ENCODE assay signal across 1 cellular context in genomic region chr17:27526603-27527002, GRCh38.
TF ChIP-seq lines count a peak whose summit lies in the region.

No MANE protein-coding gene starts in this region.

TF ChIP-seq in K562, 482 proteins besides CTCF, POLR2A, EP300 and RAD21 (continued from another document and continues in another):
- no peak for TF ChIP-seq USF1 (CRISPR knock-in tag; IDR thresholded peaks at IDR 0.05)
- no peak for TF ChIP-seq ZNF561 (CRISPR knock-in tag; conservative IDR thresholded peaks at IDR 0.05)
- no peak for TF ChIP-seq NCOA4 (IDR thresholded peaks at IDR 0.05; ENCODE audit: partially characterized antibody)
- TF ChIP-seq FIP1L1 (IDR thresholded peaks at IDR 0.05; ENCODE audit: low read depth, low read length, poor library complexity, severe bottlenecking): no peak
- TF ChIP-seq NR4A1 (CRISPR knock-in tag; IDR thresholded peaks at IDR 0.05): no peak
- no peak for TF ChIP-seq NR4A1 (tag; IDR thresholded peaks at IDR 0.05)
- TF ChIP-seq GTF2A2 (tag; IDR thresholded peaks at IDR 0.05): no peak
- peak; percentile 60; the same call in 1 of the 2 replicates for TF ChIP-seq VEZF1 (CRISPR knock-in tag; IDR thresholded peaks at IDR 0.05)
- TF ChIP-seq ZBTB8A (IDR thresholded peaks at IDR 0.05; ENCODE audit: partially characterized antibody): no peak
- TF ChIP-seq KDM2B (CRISPR knock-in tag; IDR thresholded peaks at IDR 0.05): no peak
- no peak for TF ChIP-seq ZNF224 (CRISPR knock-in tag; IDR thresholded peaks at IDR 0.05)
- TF ChIP-seq GMEB1 (CRISPR knock-in tag; IDR thresholded peaks at IDR 0.05): no peak
- no peak for TF ChIP-seq MTF1 (CRISPR knock-in tag; IDR thresholded peaks at IDR 0.05; ENCODE audit: borderline replicate concordance)
- peak; percentile 34; the same call in 1 of the 2 replicates for TF ChIP-seq FOXM1 (IDR thresholded peaks at IDR 0.05; ENCODE audit: low read depth)
- no peak for TF ChIP-seq FOXM1 (CRISPR knock-in tag; IDR thresholded peaks at IDR 0.05; ENCODE audit: low read depth)
- TF ChIP-seq KAT7 (CRISPR knock-in tag; IDR thresholded peaks at IDR 0.05; ENCODE audit: borderline replicate concordance): no peak
- TF ChIP-seq, protein P1, sequence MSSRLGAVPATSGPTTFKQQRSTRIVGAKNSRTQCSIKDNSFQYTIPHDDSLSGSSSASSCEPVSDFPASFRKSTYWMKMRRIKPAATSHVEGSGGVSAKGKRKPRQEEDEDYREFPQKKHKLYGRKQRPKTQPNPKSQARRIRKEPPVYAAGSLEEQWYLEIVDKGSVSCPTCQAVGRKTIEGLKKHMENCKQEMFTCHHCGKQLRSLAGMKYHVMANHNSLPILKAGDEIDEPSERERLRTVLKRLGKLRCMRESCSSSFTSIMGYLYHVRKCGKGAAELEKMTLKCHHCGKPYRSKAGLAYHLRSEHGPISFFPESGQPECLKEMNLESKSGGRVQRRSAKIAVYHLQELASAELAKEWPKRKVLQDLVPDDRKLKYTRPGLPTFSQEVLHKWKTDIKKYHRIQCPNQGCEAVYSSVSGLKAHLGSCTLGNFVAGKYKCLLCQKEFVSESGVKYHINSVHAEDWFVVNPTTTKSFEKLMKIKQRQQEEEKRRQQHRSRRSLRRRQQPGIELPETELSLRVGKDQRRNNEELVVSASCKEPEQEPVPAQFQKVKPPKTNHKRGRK (tag; IDR thresholded peaks at IDR 0.05): no peak
- no peak for TF ChIP-seq SIX5 (IDR thresholded peaks at IDR 0.05; ENCODE audit: borderline replicate concordance in 1 of 2, insufficient read depth in 1 of 2, low read depth in 1 of 2, low read length in 2 of 2)
- no peak for TF ChIP-seq PRPF4 (IDR thresholded peaks at IDR 0.05; ENCODE audit: insufficient read depth, low read depth, low read length, poor library complexity, severe bottlenecking)
- TF ChIP-seq DMBX1 (CRISPR knock-in tag; IDR thresholded peaks at IDR 0.05; ENCODE audit: borderline replicate concordance): peak; percentile 54; the same call in 1 of the 2 replicates
- TF ChIP-seq ARID1B (IDR thresholded peaks at IDR 0.05): no peak
- TF ChIP-seq SAP30 (IDR thresholded peaks at IDR 0.05; ENCODE audit: borderline replicate concordance, insufficient read depth, low read depth, low read length, poor library complexity, severe bottlenecking): no peak
- TF ChIP-seq TEAD1 (CRISPR knock-in tag; IDR thresholded peaks at IDR 0.05): no peak
- no peak for TF ChIP-seq SNIP1 (IDR thresholded peaks at IDR 0.05; ENCODE audit: low read depth)
- no peak for TF ChIP-seq ZC3H8 (IDR thresholded peaks at IDR 0.05)
- TF ChIP-seq MAZ (CRISPR knock-in tag; conservative IDR thresholded peaks at IDR 0.05 in 1 of 2, IDR thresholded peaks at IDR 0.05 in 1 of 2): peak; percentile 24 to 86; a peak in 3 of 4 replicates
- TF ChIP-seq FOXP1 (CRISPR knock-in tag; IDR thresholded peaks at IDR 0.05): no peak
- no peak for TF ChIP-seq NEUROD1 (IDR thresholded peaks at IDR 0.05; ENCODE audit: borderline replicate concordance, low read depth, low read length, partially characterized antibody)
- no peak for TF ChIP-seq TRIM25 (IDR thresholded peaks at IDR 0.05; ENCODE audit: borderline replicate concordance)
- no peak for TF ChIP-seq ZNF24 (IDR thresholded peaks at IDR 0.05)
- no peak for TF ChIP-seq SRSF7 (optimal IDR thresholded peaks at IDR 0.05; ENCODE audit: low read depth, low read length)
- TF ChIP-seq ZHX1 (conservative IDR thresholded peaks at IDR 0.05; ENCODE audit: low read length): no peak
- no peak for TF ChIP-seq ERF (CRISPR knock-in tag; IDR thresholded peaks at IDR 0.05)
- no peak for TF ChIP-seq ZNF282 (CRISPR knock-in tag; IDR thresholded peaks at IDR 0.05)
- no peak for TF ChIP-seq SRF (CRISPR knock-in tag; IDR thresholded peaks at IDR 0.05)
- TF ChIP-seq HMG20B (CRISPR knock-in tag; IDR thresholded peaks at IDR 0.05): no peak
- TF ChIP-seq LCOR (CRISPR knock-in tag; IDR thresholded peaks at IDR 0.05): no peak
- TF ChIP-seq POLR3A (IDR thresholded peaks at IDR 0.05; ENCODE audit: borderline replicate concordance, extremely low read depth, insufficient read depth, insufficient read length): no peak
- TF ChIP-seq RBBP5 (IDR thresholded peaks at IDR 0.05; ENCODE audit: borderline replicate concordance, insufficient read depth, low read length, poor library complexity, severe bottlenecking): no peak
- peak; percentile 62; the same call in 1 of the 2 replicates for TF ChIP-seq CTBP1 (IDR thresholded peaks at IDR 0.05; ENCODE audit: borderline replicate concordance)
- no peak for TF ChIP-seq SETDB1 (IDR thresholded peaks at IDR 0.05; ENCODE audit: low read length)
- no peak for TF ChIP-seq TAF9B (IDR thresholded peaks at IDR 0.05; ENCODE audit: partially characterized antibody)
- no peak for TF ChIP-seq ZNF384 (IDR thresholded peaks at IDR 0.05; ENCODE audit: low read depth, low read length)
- TF ChIP-seq TAF15 (IDR thresholded peaks at IDR 0.05; ENCODE audit: low read depth, low read length): no peak
- no peak for TF ChIP-seq CBX5 (IDR thresholded peaks at IDR 0.05; ENCODE audit: borderline replicate concordance, low read depth)
- TF ChIP-seq, protein P2, sequence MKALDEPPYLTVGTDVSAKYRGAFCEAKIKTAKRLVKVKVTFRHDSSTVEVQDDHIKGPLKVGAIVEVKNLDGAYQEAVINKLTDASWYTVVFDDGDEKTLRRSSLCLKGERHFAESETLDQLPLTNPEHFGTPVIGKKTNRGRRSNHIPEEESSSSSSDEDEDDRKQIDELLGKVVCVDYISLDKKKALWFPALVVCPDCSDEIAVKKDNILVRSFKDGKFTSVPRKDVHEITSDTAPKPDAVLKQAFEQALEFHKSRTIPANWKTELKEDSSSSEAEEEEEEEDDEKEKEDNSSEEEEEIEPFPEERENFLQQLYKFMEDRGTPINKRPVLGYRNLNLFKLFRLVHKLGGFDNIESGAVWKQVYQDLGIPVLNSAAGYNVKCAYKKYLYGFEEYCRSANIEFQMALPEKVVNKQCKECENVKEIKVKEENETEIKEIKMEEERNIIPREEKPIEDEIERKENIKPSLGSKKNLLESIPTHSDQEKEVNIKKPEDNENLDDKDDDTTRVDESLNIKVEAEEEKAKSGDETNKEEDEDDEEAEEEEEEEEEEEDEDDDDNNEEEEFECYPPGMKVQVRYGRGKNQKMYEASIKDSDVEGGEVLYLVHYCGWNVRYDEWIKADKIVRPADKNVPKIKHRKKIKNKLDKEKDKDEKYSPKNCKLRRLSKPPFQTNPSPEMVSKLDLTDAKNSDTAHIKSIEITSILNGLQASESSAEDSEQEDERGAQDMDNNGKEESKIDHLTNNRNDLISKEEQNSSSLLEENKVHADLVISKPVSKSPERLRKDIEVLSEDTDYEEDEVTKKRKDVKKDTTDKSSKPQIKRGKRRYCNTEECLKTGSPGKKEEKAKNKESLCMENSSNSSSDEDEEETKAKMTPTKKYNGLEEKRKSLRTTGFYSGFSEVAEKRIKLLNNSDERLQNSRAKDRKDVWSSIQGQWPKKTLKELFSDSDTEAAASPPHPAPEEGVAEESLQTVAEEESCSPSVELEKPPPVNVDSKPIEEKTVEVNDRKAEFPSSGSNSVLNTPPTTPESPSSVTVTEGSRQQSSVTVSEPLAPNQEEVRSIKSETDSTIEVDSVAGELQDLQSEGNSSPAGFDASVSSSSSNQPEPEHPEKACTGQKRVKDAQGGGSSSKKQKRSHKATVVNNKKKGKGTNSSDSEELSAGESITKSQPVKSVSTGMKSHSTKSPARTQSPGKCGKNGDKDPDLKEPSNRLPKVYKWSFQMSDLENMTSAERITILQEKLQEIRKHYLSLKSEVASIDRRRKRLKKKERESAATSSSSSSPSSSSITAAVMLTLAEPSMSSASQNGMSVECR (CRISPR knock-in tag; IDR thresholded peaks at IDR 0.05): peak; percentile 52; the same call in 1 of the 2 replicates
- no peak for TF ChIP-seq GATA2 (CRISPR knock-in tag; IDR thresholded peaks at IDR 0.05)
- TF ChIP-seq AFF4 (CRISPR knock-in tag; IDR thresholded peaks at IDR 0.05): no peak
- no peak for TF ChIP-seq ELF2 (CRISPR knock-in tag; IDR thresholded peaks at IDR 0.05)
- TF ChIP-seq ZNF778 (CRISPR knock-in tag; IDR thresholded peaks at IDR 0.05): no peak
- no peak for TF ChIP-seq STAT5A (IDR thresholded peaks at IDR 0.05; ENCODE audit: borderline replicate concordance, low read length)
- TF ChIP-seq ZNF174 (CRISPR knock-in tag; IDR thresholded peaks at IDR 0.05): no peak
- TF ChIP-seq ZNF140 (CRISPR knock-in tag; IDR thresholded peaks at IDR 0.05): no peak
- TF ChIP-seq NRF1 (conservative IDR thresholded peaks at IDR 0.05 in 1 of 2, IDR thresholded peaks at IDR 0.05 in 1 of 2): peak; percentile 45 to 58
